ENCODE assay signal across 1 cellular context in genomic region chr9:114218264-114219120, GRCh38.
TF ChIP-seq lines count a peak whose summit lies in the region.

No MANE protein-coding gene starts in this region.

TF ChIP-seq in SK-N-SH treated with all-trans-retinoic acid at 6 μM for 48 hours, 23 proteins besides CTCF, POLR2A, EP300 and RAD21 (continued from another document):
- TF ChIP-seq PATZ1 (CRISPR knock-in tag; IDR thresholded peaks at IDR 0.05; ENCODE audit: borderline replicate concordance): no peak
- no peak for TF ChIP-seq POU6F1 (CRISPR knock-in tag; IDR thresholded peaks at IDR 0.05; ENCODE audit: borderline replicate concordance, low read depth)
- TF ChIP-seq TSHZ2 (CRISPR knock-in tag; IDR thresholded peaks at IDR 0.05): no peak
TF ChIP-seq in SK-N-SH treated with all-trans-retinoic acid at 6 μM for 48 hours: peak in this region for 0.
